2 cellular contexts compared by ENCODE assay signal in the genomic region with DNA sequence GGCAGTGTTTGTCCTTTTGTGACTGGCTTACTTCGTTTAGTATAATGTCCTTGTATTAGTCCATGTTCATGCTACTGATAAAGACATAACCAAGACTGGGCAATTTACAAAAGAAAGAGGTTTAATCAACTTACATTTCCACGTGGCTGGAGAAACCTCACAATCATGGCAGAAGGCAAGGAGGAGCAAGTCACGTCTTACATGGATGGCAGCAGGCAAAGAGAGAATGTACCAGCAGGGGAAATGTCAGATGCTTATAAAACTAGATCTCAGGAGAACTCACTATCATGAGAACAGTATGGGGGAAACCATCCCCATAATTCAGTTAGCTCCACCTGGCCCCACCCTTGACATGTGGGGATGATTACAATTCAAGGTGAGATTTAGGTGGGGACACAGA. TPM values are rescaled to one million over a fixed set of nuclear protein-coding genes. Genes with fewer than 3 reads are reported as not detected.
"Had no signal": no experiment of that assay in that cellular context is flagged by ENCODE, and none has a peak within 500 bp of the region (broad histone marks: within the 10 kb centered on the region; RNA-seq: fewer than 3 reads in every experiment).

No MANE protein-coding gene starts in this region.

RNA-seq across cellular contexts. Expression of gene COL4A2, which starts 14.5 kb away (rescaled TPM):
- total RNA-seq: activated T-cell treated with anti-CD3 and anti-CD28 coated beads, Interleukin-2, amount 50 U/mL, for 72 hours; natural killer cell treated with Interleukin-12 subunit alpha and Interleukin-12 subunit beta and Interleukin-15 and Interleukin-18, amount 100 ng/mL, for 72 hours had no signal

RNA-seq across cellular contexts. Expression of gene COL4A1, which starts 14.6 kb away (rescaled TPM):
- total RNA-seq: natural killer cell treated with Interleukin-12 subunit alpha and Interleukin-12 subunit beta and Interleukin-15 and Interleukin-18, amount 100 ng/mL, for 72 hours had no signal
